Comparison of ENCODE assay signal across 8 cellular contexts in genomic region chr2:18560797-18561085, GRCh38. TPM values are rescaled to one million over a fixed set of nuclear protein-coding genes. Genes with fewer than 3 reads are reported as not detected.
DNase-seq lines count a peak whose midpoint lies in the region; ATAC-seq and TF ChIP-seq lines count a peak whose summit lies in the region.

No MANE protein-coding gene starts in this region.

- ATAC-seq in HG02938 (IDR thresholded peaks at IDR 0.05; ENCODE audit: unreplicated experiment) (peak; percentile 0), naive B cell (ENCODE audit: low read depth in 2 of 2) (no peak), HG03095 (IDR thresholded peaks at IDR 0.05; ENCODE audit: unreplicated experiment) (no peak)

- no peaks in the 10 kb centered on the region for H3K27me3 ChIP-seq in breast epithelium

- peak overlapping the region; percentile 91 to 97 (median 95) for H3K27ac Mint-ChIP-seq in naive B cell

- no peak for TF ChIP-seq CTCF in breast epithelium (IDR thresholded peaks at IDR 0.05)

- intact Hi-C loops in breast epithelium (cut with DNase I; ENCODE audit: low total_unique reads), result no loop called here

- peaks cover 5 to 8% of the 10 kb centered on the region in 2 donors for H3K9me3 ChIP-seq in breast epithelium

- H3K9me3 Mint-ChIP-seq in naive B cell, result peaks cover 0 to 12% (median 10%) of the 10 kb centered on the region in 7 donors

- H3K27me3 Mint-ChIP-seq in naive B cell, result no peaks in the 10 kb centered on the region

- peak overlapping the region; percentile 96 to 98 for H3K27ac ChIP-seq in breast epithelium

- no peaks in the 10 kb centered on the region for H3K36me3 ChIP-seq in breast epithelium

- no peaks in the 10 kb centered on the region for H3K4me1 ChIP-seq in breast epithelium

- H3K4me1 Mint-ChIP-seq in naive B cell, result peaks cover 29 to 41% (median 32%) of the 10 kb centered on the region in 3 donors

- peak overlapping the region; percentile 86 to 97 (median 95) for H3K4me3 Mint-ChIP-seq in naive B cell

- peak overlapping the region; percentile 85 for H3K4me3 ChIP-seq in GM08714 (ENCODE audit: low read length)
- H3K4me3 ChIP-seq in breast epithelium, result peak overlapping the region; percentile 71 to 86 (median 83)

- no peak for TF ChIP-seq POLR2A in breast epithelium (IDR thresholded peaks at IDR 0.05)

- no peak for DNase-seq in breast epithelium (ENCODE audit: low spot score in 2 of 2)
- DNase-seq in naive B cell, result no peak
- DNase-seq in ureter (ENCODE audit: low spot score), result no peak
- no peak for DNase-seq in NCI-H524 (lab: John Stamatoyannopoulos, UW)
- DNase-seq in stimulated activated CD4-positive, alpha-beta T cell treated with anti-CD3 and anti-CD28 coated beads, Interleukin-1b, Interleukin-23, amount 100 ng/mL, for 48 hours, result no peak

- peaks cover 9 to 15% of the 10 kb centered on the region in 2 donors for H3K36me3 Mint-ChIP-seq in naive B cell

RNA-seq across cellular contexts. Expression of gene RDH14, which starts 0.3 kb away (rescaled TPM):
- 10 to 100 TPM; 31.8 to 42.6 (median 35.7) TPM for total RNA-seq in breast epithelium
- polyA plus RNA-seq in naive B cell (ENCODE audit: low read depth in 6 of 6), result 10 to 100 TPM; 44.7 to 66.8 (median 62.1) TPM
- total RNA-seq in ureter, result 20.6 TPM

RNA-seq across cellular contexts. Expression of gene NT5C1B, which starts 28.6 kb away (rescaled TPM):
- total RNA-seq in breast epithelium (not detected), ureter (not detected)
- polyA plus RNA-seq in naive B cell (ENCODE audit: low read depth in 6 of 6), result under 1 TPM in 4 of 6 donors, not detected in 2; 0.25 to 0.64 (median 0.39) TPM
